Comparison of ENCODE assay signal across 8 cellular contexts in genomic region chr9:133147412-133148271, GRCh38. TPM values are rescaled to one million over a fixed set of nuclear protein-coding genes. Genes with fewer than 3 reads are reported as not detected.
A peak's percentile ranks its signal among the peaks of the same experiment; 100 is the strongest.
DNase-seq lines count a peak whose midpoint lies in the region; ATAC-seq, FAIRE-seq and TF ChIP-seq lines count a peak whose summit lies in the region.

No MANE protein-coding gene starts in this region.

- peaks cover 59% of the 10 kb centered on the region for H3K79me2 ChIP-seq in Loucy (ENCODE audit: insufficient read depth, low read length)

- intact Hi-C loops in Right ventricle myocardium superior (cut with DNase I): loop anchor here (5.0 kb wide), 1 partner anchor 95 kb away; no protein-coding TSS in a partner anchor
- intact Hi-C loops in pancreas (cut with DNase I): loop anchor here in 1 of 3 donors (5.0 kb wide), 1 partner anchor 105 kb away; no protein-coding TSS in a partner anchor
- intact Hi-C loops in thyroid gland (cut with DNase I): loop anchor here (1.0 to 10.0 kb wide), 2 partner anchors 44 to 103 kb away; no protein-coding TSS in a partner anchor

- no peaks in the 10 kb centered on the region for H3K9me3 Mint-ChIP-seq in activated naive CD4-positive, alpha-beta T cell treated with anti-CD3 and anti-CD28 coated beads, Interleukin-2, amount 50 U/mL, for 72 hours

- peak overlapping the region; percentile 90 for H3K9ac ChIP-seq in Loucy (ENCODE audit: low read depth, low read length, poor library complexity, severe bottlenecking)

- FAIRE-seq in pancreas (lab: Jason Lieb, UNC): no peak

- H3K9me2 ChIP-seq in Loucy (replicated peaks; ENCODE audit: low read depth, low read length): no peaks in the 10 kb centered on the region

- H3K27me3 ChIP-seq in Loucy (ENCODE audit: insufficient read depth, low read length, poor library complexity, severe bottlenecking): no peaks in the 10 kb centered on the region
- no peaks in the 10 kb centered on the region for H3K27me3 ChIP-seq in pancreas
- H3K27me3 ChIP-seq in thyroid gland: no peaks in the 10 kb centered on the region

- WGBS in pancreas, 2 donors: 21 to 25% methylated on average over 14 to 15 of the region's 15 CpGs
- WGBS in thyroid gland, 2 donors: 18 to 32% methylated on average over 8 to 14 of the region's 15 CpGs

- no peak overlapping the region for H2AFZ ChIP-seq in Loucy (ENCODE audit: low read length)

- H3K27ac ChIP-seq in pancreas: peak overlapping the region; percentile 72 to 84 (median 79)
- peak overlapping the region; percentile 46 to 87 (median 80) for H3K27ac ChIP-seq in thyroid gland

- H4K20me1 ChIP-seq in Loucy (ENCODE audit: insufficient read depth, low read length, poor library complexity, severe bottlenecking): peaks cover 51% of the 10 kb centered on the region

- peaks cover 45% of the 10 kb centered on the region for H3K4me1 ChIP-seq in Loucy (ENCODE audit: insufficient read depth, low read length, poor library complexity, severe bottlenecking)
- peaks cover 6 to 26% (median 8%) of the 10 kb centered on the region in 3 donors for H3K4me1 ChIP-seq in pancreas
- peaks cover 30 to 49% of the 10 kb centered on the region in 2 donors for H3K4me1 ChIP-seq in thyroid gland

- H3F3A ChIP-seq in Loucy (ENCODE audit: low read depth): 0 out of 2 replicates have a peak, but pooled peaks cover 5% of the 10 kb centered on the region

- no peaks in the 10 kb centered on the region; the same call in 1 of the 2 replicates for H3K36me3 ChIP-seq in Loucy (ENCODE audit: insufficient read depth, low read length)
- no peaks in the 10 kb centered on the region for H3K36me3 ChIP-seq in pancreas
- H3K36me3 ChIP-seq in thyroid gland: no peaks in the 10 kb centered on the region

- H3K9me3 ChIP-seq in Loucy (ENCODE audit: insufficient read depth, low read depth, low read length): no peaks in the 10 kb centered on the region
- no peaks in the 10 kb centered on the region for H3K9me3 ChIP-seq in pancreas
- H3K9me3 ChIP-seq in thyroid gland: no peaks in the 10 kb centered on the region

- no peak for TF ChIP-seq POLR2A in thyroid gland (IDR thresholded peaks at IDR 0.05)

- DNase-seq in SKM-1 (lab: John Stamatoyannopoulos, UW; ENCODE audit: unreplicated experiment): peak; percentile 37
- peak; percentile 80 to 92 for DNase-seq in activated naive CD4-positive, alpha-beta T cell treated with anti-CD3 and anti-CD28 coated beads, Interleukin-2, amount 50 U/mL, for 72 hours (ENCODE audit: low spot score in 2 of 2)
- DNase-seq in Right ventricle myocardium superior: peak; percentile 88
- DNase-seq in pancreas: peak; percentile 78 to 94 (median 87)
- peak; percentile 80 to 82 for DNase-seq in thyroid gland

- H3K4me3 ChIP-seq in GM08714 (ENCODE audit: low read length) (peak overlapping the region; percentile 82), Loucy (ENCODE audit: low read length, poor library complexity, severe bottlenecking) (peak overlapping the region; percentile 83), pancreas (peak overlapping the region in 3 of 4 donors; percentile 47 to 87 (median 65)), thyroid gland (replicated peaks in 1 of 3) (peak overlapping the region in 2 of 3 donors; percentile 50 to 72)

- ATAC-seq in activated naive CD4-positive, alpha-beta T cell treated with anti-CD3 and anti-CD28 coated beads, Interleukin-2, amount 50 U/mL, for 72 hours: peak in 1 of 2 donors; percentile 27
- peak; percentile 25 for ATAC-seq in Right ventricle myocardium superior (ENCODE audit: poor library complexity)
- peak; percentile 41 to 61 (median 56) for ATAC-seq in pancreas
- no peak for ATAC-seq in GM18519 (IDR thresholded peaks at IDR 0.05; ENCODE audit: low FRiP score, unreplicated experiment)

- H3K4me2 ChIP-seq in Loucy (ENCODE audit: low read depth, low read length, poor library complexity, severe bottlenecking): peak overlapping the region; percentile 92

- H3K27ac Mint-ChIP-seq in activated naive CD4-positive, alpha-beta T cell treated with anti-CD3 and anti-CD28 coated beads, Interleukin-2, amount 50 U/mL, for 72 hours: peak overlapping the region; percentile 94 to 95

- TF ChIP-seq CTCF in Loucy (conservative IDR thresholded peaks at IDR 0.05; ENCODE audit: low read length) (peak; percentile 97), pancreas (IDR thresholded peaks at IDR 0.05) (peak; percentile 94 to 98 (median 98)), thyroid gland (IDR thresholded peaks at IDR 0.05) (peak; percentile 93 to 99 (median 95))

- H3K36me3 Mint-ChIP-seq in activated naive CD4-positive, alpha-beta T cell treated with anti-CD3 and anti-CD28 coated beads, Interleukin-2, amount 50 U/mL, for 72 hours: peaks cover 0 to 16% of the 10 kb centered on the region in 2 donors

RNA-seq across cellular contexts. Expression of gene GBGT1, which starts 16.1 kb away (rescaled TPM):
- 1 to 10 TPM; 3.1 to 7.3 TPM for total RNA-seq in activated naive CD4-positive, alpha-beta T cell treated with anti-CD3 and anti-CD28 coated beads, Interleukin-2, amount 50 U/mL, for 72 hours
- total RNA-seq in Right ventricle myocardium superior (6.4 TPM), pancreas (10 to 100 TPM in 1 of 6 donors, 1 to 10 TPM in 5; 1.5 to 11.9 (median 3.1) TPM), thyroid gland (10 to 100 TPM; 21.4 to 45.0 (median 25.1) TPM)
- 1 to 10 TPM; 4.5 to 4.6 TPM for polyA plus RNA-seq in pancreas

RNA-seq across cellular contexts. Expression of gene RALGDS, which starts 26.6 kb away (rescaled TPM):
- total RNA-seq in activated naive CD4-positive, alpha-beta T cell treated with anti-CD3 and anti-CD28 coated beads, Interleukin-2, amount 50 U/mL, for 72 hours: 10 to 100 TPM; 45.3 to 77.0 TPM
- total RNA-seq in Right ventricle myocardium superior: 33.1 TPM
- total RNA-seq in pancreas: 10 to 100 TPM; 16.1 to 31.9 (median 20.3) TPM
- polyA plus RNA-seq in pancreas: 10 to 100 TPM; 56.0 to 69.7 TPM
- 10 to 100 TPM; 32.2 to 55.3 (median 43.5) TPM for total RNA-seq in thyroid gland

Comparison
In these comparisons a context has a peak if more than half of its experiments do, and no peak if none do; other contexts are left out.
1. DNase-seq: peak in every context shown above with its lines; median percentile 88 in Right ventricle myocardium superior; 87 in pancreas; 86 in activated naive CD4-positive, alpha-beta T cell treated with anti-CD3 and anti-CD28 coated beads, Interleukin-2, amount 50 U/mL, for 72 hours; 81 in thyroid gland; 37 in SKM-1.